31 cellular contexts compared by ENCODE assay signal in the genomic region with DNA sequence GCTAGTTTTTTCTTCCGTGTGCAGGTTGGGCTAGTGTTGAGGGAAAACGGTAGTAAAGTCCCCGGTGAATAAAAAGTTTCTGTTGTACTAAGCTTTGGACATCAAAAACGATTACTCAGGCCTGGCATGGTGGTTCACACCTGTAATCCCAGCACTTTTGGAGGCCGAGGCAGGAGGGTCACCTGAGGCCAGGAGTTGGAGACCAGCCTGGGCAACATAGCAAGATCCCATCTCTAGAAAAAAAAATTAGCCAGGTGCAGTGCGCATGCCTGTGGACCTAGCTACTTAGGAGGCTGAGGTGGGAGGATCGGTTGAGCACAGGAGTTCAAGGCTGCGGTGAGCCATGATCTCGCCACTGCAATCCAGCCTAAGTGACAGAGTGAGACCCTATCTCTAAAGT.
"Had no signal": no experiment of that assay in that cellular context is flagged by ENCODE, and none has a peak within 500 bp of the region (broad histone marks: within the 10 kb centered on the region; RNA-seq: fewer than 3 reads in every experiment).

No MANE protein-coding gene starts in this region.

- DNase-seq: activated CD4-positive, alpha-beta memory T cell treated with anti-CD3 and anti-CD28 coated beads, Interleukin-2, amount 10 ng/mL, durations not matched to agents 7 days and 5 days; activated CD4-positive, alpha-beta T cell treated with anti-CD3 and anti-CD28 coated beads for 36 hours; activated CD4-positive, alpha-beta T cell treated with anti-CD3 and anti-CD28 coated beads, Interleukin-2, amount 10 ng/mL, durations not matched to agents 7 days and 5 days; activated CD4-positive, alpha-beta T cell treated with anti-CD3 and anti-CD28 coated beads, Interleukin-2, amount 50 U/mL, for 4 hours; activated CD4-positive, CD25-positive, alpha-beta regulatory T cell; activated CD4-positive, CD25-positive, alpha-beta regulatory T cell treated with anti-CD3 and anti-CD28 coated beads, Interleukin-2, amount 50 U/mL, for 72 hours; activated CD8-positive, alpha-beta memory T cell treated with anti-CD3 and anti-CD28 coated beads, Interleukin-2, amount 50 U/mL, for 48 hours; activated effector memory CD4-positive, alpha-beta T cell treated with Interleukin-2 at 50 U/mL for 16 hours; activated gamma-delta T cell treated with Interleukin-2 at 50 U/mL for 16 hours; activated naive CD4-positive, alpha-beta T cell treated with anti-CD3 and anti-CD28 coated beads, Interleukin-2, amount 50 U/mL, for 16 hours; activated naive CD4-positive, alpha-beta T cell treated with Interleukin-2 at 50 U/mL for 16 hours; activated T-cell treated with anti-CD3 and anti-CD28 coated beads for 4 hours; activated T-cell treated with anti-CD3 and anti-CD28 coated beads, Interleukin-2, amount 50 U/mL, for 24 hours; activated T-cell treated with anti-CD3 and anti-CD28 coated beads, Interleukin-2, amount 50 U/mL, for 72 hours; amniotic stem cell; anterior cingulate cortex; brain microvascular endothelial cell; caudate nucleus; cortex of kidney; dermis blood vessel endothelial cell; effector CD4-positive, alpha-beta T cell; effector memory CD8-positive, alpha-beta T cell; erythroblast; foreskin keratinocyte; gastrocnemius medialis; glutamatergic neuron; heart left ventricle; T1000; WERI-Rb-1 had no signal

- H3K9me3 ChIP-seq: esophagus muscularis mucosa, gastrocnemius medialis, heart left ventricle had no signal

- H3K4me3 ChIP-seq: esophagus muscularis mucosa, gastrocnemius medialis, heart left ventricle had no signal

- H3K4me1 ChIP-seq: foreskin keratinocyte, gastrocnemius medialis had no signal

- H3K27ac ChIP-seq: brain microvascular endothelial cell, esophagus muscularis mucosa, foreskin keratinocyte, gastrocnemius medialis, WERI-Rb-1 had no signal

- H3K36me3 Mint-ChIP-seq: activated naive CD8-positive, alpha-beta T cell had no signal

- H3K36me3 ChIP-seq: brain microvascular endothelial cell, esophagus muscularis mucosa, gastrocnemius medialis, WERI-Rb-1 had no signal

- H3K9me3 Mint-ChIP-seq: activated CD4-positive, alpha-beta memory T cell treated with anti-CD3 and anti-CD28 coated beads, Interleukin-2, amount 10 ng/mL, durations not matched to agents 7 days and 5 days; activated CD4-positive, alpha-beta T cell treated with anti-CD3 and anti-CD28 coated beads, Interleukin-2, amount 10 ng/mL, durations not matched to agents 7 days and 5 days; activated T-cell treated with anti-CD3 and anti-CD28 coated beads, Interleukin-2, amount 50 U/mL, for 24 hours; activated T-cell treated with anti-CD3 and anti-CD28 coated beads, Interleukin-2, amount 50 U/mL, for 72 hours; effector memory CD8-positive, alpha-beta T cell had no signal

- H3K27ac Mint-ChIP-seq: activated CD4-positive, alpha-beta memory T cell treated with anti-CD3 and anti-CD28 coated beads, Interleukin-2, amount 10 ng/mL, durations not matched to agents 7 days and 5 days; activated CD4-positive, alpha-beta T cell treated with anti-CD3 and anti-CD28 coated beads for 36 hours; activated CD4-positive, alpha-beta T cell treated with anti-CD3 and anti-CD28 coated beads, Interleukin-2, amount 10 ng/mL, durations not matched to agents 7 days and 5 days; activated naive CD8-positive, alpha-beta T cell; activated T-cell treated with anti-CD3 and anti-CD28 coated beads, Interleukin-2, amount 50 U/mL, for 24 hours; activated T-cell treated with anti-CD3 and anti-CD28 coated beads, Interleukin-2, amount 50 U/mL, for 72 hours; effector memory CD8-positive, alpha-beta T cell had no signal

- H3K4me3 Mint-ChIP-seq: activated CD4-positive, alpha-beta memory T cell treated with anti-CD3 and anti-CD28 coated beads, Interleukin-2, amount 10 ng/mL, durations not matched to agents 7 days and 5 days; activated CD4-positive, alpha-beta T cell treated with anti-CD3 and anti-CD28 coated beads for 36 hours; activated CD4-positive, alpha-beta T cell treated with anti-CD3 and anti-CD28 coated beads, Interleukin-2, amount 10 ng/mL, durations not matched to agents 7 days and 5 days; activated naive CD8-positive, alpha-beta T cell; activated T-cell treated with anti-CD3 and anti-CD28 coated beads, Interleukin-2, amount 50 U/mL, for 24 hours; activated T-cell treated with anti-CD3 and anti-CD28 coated beads, Interleukin-2, amount 50 U/mL, for 72 hours; effector memory CD8-positive, alpha-beta T cell had no signal

- ATAC-seq: activated CD4-positive, alpha-beta T cell treated with anti-CD3 and anti-CD28 coated beads for 36 hours; activated T-cell treated with anti-CD3 and anti-CD28 coated beads, Interleukin-2, amount 50 U/mL, for 72 hours; effector memory CD8-positive, alpha-beta T cell; foreskin keratinocyte; gastrocnemius medialis; heart left ventricle had no signal

- H3K27me3 ChIP-seq: brain microvascular endothelial cell, esophagus muscularis mucosa, gastrocnemius medialis, heart left ventricle had no signal
